Comparison of ENCODE assay signal across 24 cellular contexts in genomic region chr19:27929399-27929798, GRCh38.
A peak's percentile ranks its signal among the peaks of the same experiment; 100 is the strongest.
DNase-seq lines count a peak whose midpoint lies in the region; ATAC-seq, FAIRE-seq and TF ChIP-seq lines count a peak whose summit lies in the region.
"Had no signal": no experiment of that assay in that cellular context is flagged by ENCODE, and none has a peak within 500 bp of the region (broad histone marks: within the 10 kb centered on the region; RNA-seq: fewer than 3 reads in every experiment).

No MANE protein-coding gene starts in this region.

- no peak overlapping the region for H3K27ac ChIP-seq in A549
- H3K27ac ChIP-seq in HEK293 (ENCODE audit: extremely low read depth, low read depth, low read length) = no peak overlapping the region
- H3K27ac ChIP-seq: 22Rv1; BLaER1 treated with 17β-estradiol and CSF1 and Interleukin-3, amounts not matched to agents 10 nM and 100 nM had no signal

- CTCF ChIA-PET in A549 (lab: Yijun Ruan, JAX) = interaction anchor here (1.4 kb wide), 1 partner anchor 25 kb away, joined by 5 read pairs; no protein-coding TSS in a partner anchor
- CTCF ChIA-PET in HEK293 (lab: Yijun Ruan, JAX) = interaction anchor here (0.6 to 1.2 kb wide), 2 partner anchors 13 to 51 kb away, joined by 3 to 4 read pairs; no protein-coding TSS in a partner anchor

- WGBS in A549 (ENCODE audit: missing lambda C conversion rate) = 8% methylated on average over 3 of the region's 3 CpGs

- POLR2A ChIA-PET in A549 (lab: Yijun Ruan, JAX) = no interaction called here
- POLR2A ChIA-PET in HEK293 (lab: Yijun Ruan, JAX) = no interaction called here

- no peak overlapping the region for H3K4me2 ChIP-seq in A549
- H3K4me2 ChIP-seq: BLaER1 treated with 17β-estradiol and CSF1 and Interleukin-3, amounts not matched to agents 10 nM and 100 nM had no signal

- DNase-seq in A549 (ENCODE audit: low read depth in 1 of 2, low spot score in 1 of 2) (no peak), NCI-H82 treated with DMSO at 0.1 percent for 48 hours (lab: John Stamatoyannopoulos, UW; ENCODE audit: unreplicated experiment) (peak; percentile 92), retinal pigment epithelial cell (ENCODE audit: low read depth) (peak; percentile 4), DMS53 treated with DMSO at 0.1 percent for 48 hours (lab: John Stamatoyannopoulos, UW; ENCODE audit: unreplicated experiment) (no peak), C1 segment of cervical spinal cord (lab: John Stamatoyannopoulos, UW) (no peak)
- DNase-seq in activated naive CD8-positive, alpha-beta T cell treated with anti-CD3 and anti-CD28 coated beads for 36 hours = no peak
- DNase-seq: ACHN; Caco-2; Calu3; CD4-positive, alpha-beta T cell; CD8-positive, alpha-beta T cell; DMS 273 treated with DMSO at 0.1 percent for 48 hours; DMS153; DMS53; DMS79 treated with DMSO at 0.1 percent for 48 hours; GF-D8 had no signal

- no peaks in the 10 kb centered on the region for H3K4me1 ChIP-seq in A549
- 0 out of 2 replicates have a peak, but pooled peaks cover 5% of the 10 kb centered on the region for H3K4me1 ChIP-seq in HEK293 (ENCODE audit: control insufficient read depth, insufficient read depth, low read length)
- H3K4me1 ChIP-seq: BLaER1 treated with 17β-estradiol and CSF1 and Interleukin-3, amounts not matched to agents 10 nM and 100 nM; Caco-2 had no signal

- H3K9me3 Mint-ChIP-seq in activated naive CD8-positive, alpha-beta T cell treated with anti-CD3 and anti-CD28 coated beads for 36 hours = no peaks in the 10 kb centered on the region
- H3K9me3 Mint-ChIP-seq: CD8-positive, alpha-beta T cell had no signal

- no peaks in the 10 kb centered on the region for H3K27me3 Mint-ChIP-seq in activated naive CD8-positive, alpha-beta T cell treated with anti-CD3 and anti-CD28 coated beads for 36 hours
- H3K27me3 Mint-ChIP-seq: CD4-positive, alpha-beta T cell had no signal

- peak; percentile 18 for FAIRE-seq in A549 (lab: Jason Lieb, UNC)
- FAIRE-seq: G401.6, GM12891, GM19239 had no signal

- H3K27ac Mint-ChIP-seq in activated naive CD8-positive, alpha-beta T cell treated with anti-CD3 and anti-CD28 coated beads for 36 hours = no peak overlapping the region
- H3K27ac Mint-ChIP-seq: CD14-positive monocyte; CD4-positive, alpha-beta T cell; CD8-positive, alpha-beta T cell had no signal

- no peaks in the 10 kb centered on the region; a peak in 1 of 3 replicates for H3K36me3 ChIP-seq in HEK293 (ENCODE audit: control insufficient read depth in 2 of 2, insufficient read depth in 1 of 2, low read length in 2 of 2)
- H3K36me3 ChIP-seq: BLaER1 treated with 17β-estradiol and CSF1 and Interleukin-3, amounts not matched to agents 10 nM and 100 nM had no signal

- H3K36me3 Mint-ChIP-seq in activated naive CD8-positive, alpha-beta T cell treated with anti-CD3 and anti-CD28 coated beads for 36 hours = no peaks in the 10 kb centered on the region
- H3K36me3 Mint-ChIP-seq: CD14-positive monocyte; CD8-positive, alpha-beta T cell had no signal

- H3K4me1 Mint-ChIP-seq in activated naive CD8-positive, alpha-beta T cell treated with anti-CD3 and anti-CD28 coated beads for 36 hours = no peaks in the 10 kb centered on the region
- H3K4me1 Mint-ChIP-seq: CD14-positive monocyte had no signal

- TF ChIP-seq CTCF in A549 (IDR thresholded peaks at IDR 0.05) = no peak
- no peak for TF ChIP-seq CTCF in HEK293 (tag by site-specific recombination; IDR thresholded peaks at IDR 0.05)
- TF ChIP-seq CTCF in retinal pigment epithelial cell (conservative IDR thresholded peaks at IDR 0.05; ENCODE audit: low read depth, low read length) = no peak

- H3K4me3 ChIP-seq in A549 (no peak overlapping the region), HEK293 (ENCODE audit: low read depth, low read length) (no peak overlapping the region), retinal pigment epithelial cell (ENCODE audit: low read length) (no peak overlapping the region)
- H3K4me3 ChIP-seq: BLaER1 treated with 17β-estradiol and CSF1 and Interleukin-3, amounts not matched to agents 10 nM and 100 nM had no signal

- H3K9me3 ChIP-seq in A549 = peaks cover 4% of the 10 kb centered on the region; the same call in 1 of the 3 replicates
- peaks cover 3% of the 10 kb centered on the region for H3K9me3 ChIP-seq in HEK293 (ENCODE audit: control insufficient read depth, insufficient read depth, low read depth, low read length)
- H3K9me3 ChIP-seq: BLaER1 treated with 17β-estradiol and CSF1 and Interleukin-3, amounts not matched to agents 10 nM and 100 nM; Caco-2 had no signal

- TF ChIP-seq EP300 in A549 (IDR thresholded peaks at IDR 0.05) = no peak

- TF ChIP-seq POLR2A in A549 (IDR thresholded peaks at IDR 0.05; ENCODE audit: low read length) = no peak

- H3K4me3 Mint-ChIP-seq in activated naive CD8-positive, alpha-beta T cell treated with anti-CD3 and anti-CD28 coated beads for 36 hours = no peak overlapping the region
- H3K4me3 Mint-ChIP-seq: CD14-positive monocyte; CD4-positive, alpha-beta T cell; CD8-positive, alpha-beta T cell had no signal

- TF ChIP-seq RAD21 in A549 (conservative IDR thresholded peaks at IDR 0.05 in 1 of 2, IDR thresholded peaks at IDR 0.05 in 1 of 2) = no peak

- ATAC-seq in A549 (no peak), GM21360 (IDR thresholded peaks at IDR 0.05; ENCODE audit: unreplicated experiment) (no peak)
- ATAC-seq: CD8-positive, alpha-beta T cell had no signal

TF ChIP-seq in A549, 52 proteins besides CTCF, POLR2A, EP300 and RAD21:
- TF ChIP-seq FOSB (CRISPR knock-in tag; IDR thresholded peaks at IDR 0.05) = no peak

TF ChIP-seq in HEK293, 187 proteins besides CTCF, POLR2A, EP300 and RAD21:
- TF ChIP-seq ZEB2 (tag by site-specific recombination; IDR thresholded peaks at IDR 0.05) (peak; percentile 44; the same call in 1 of the 2 replicates), ZNF623 (tag by site-specific recombination; IDR thresholded peaks at IDR 0.05) (no peak), FEZF1 (tag by site-specific recombination; IDR thresholded peaks at IDR 0.05) (peak; percentile 57; the same call in 1 of the 2 replicates), INSM2 (tag by site-specific recombination; IDR thresholded peaks at IDR 0.05) (peak; percentile 65; the same call in 1 of the 2 replicates), ZNF692 (tag by site-specific recombination; IDR thresholded peaks at IDR 0.05) (no peak), SP3 (tag by site-specific recombination; IDR thresholded peaks at IDR 0.05) (no peak), ZNF140 (tag by site-specific recombination; IDR thresholded peaks at IDR 0.05) (no peak), ZSCAN18 (tag by site-specific recombination; IDR thresholded peaks at IDR 0.05) (no peak), ZBTB7A (tag by site-specific recombination; IDR thresholded peaks at IDR 0.05; ENCODE audit: low read depth) (no peak), ZNF223 (tag by site-specific recombination; IDR thresholded peaks at IDR 0.05) (no peak)
TF ChIP-seq in HEK293: peak in this region for 3.

Comparison
In these comparisons a context has a peak if more than half of its experiments do, and no peak if none do; other contexts are left out.
1. DNase-seq: peak in NCI-H82 treated with DMSO at 0.1 percent for 48 hours (single experiment) and retinal pigment epithelial cell (single experiment); none in A549 (0 of 2), DMS53 treated with DMSO at 0.1 percent for 48 hours (single experiment), activated naive CD8-positive, alpha-beta T cell treated with anti-CD3 and anti-CD28 coated beads for 36 hours (single experiment) and C1 segment of cervical spinal cord (0 of 14).